ENCODE assay signal across 20 cellular contexts in the genomic region with DNA sequence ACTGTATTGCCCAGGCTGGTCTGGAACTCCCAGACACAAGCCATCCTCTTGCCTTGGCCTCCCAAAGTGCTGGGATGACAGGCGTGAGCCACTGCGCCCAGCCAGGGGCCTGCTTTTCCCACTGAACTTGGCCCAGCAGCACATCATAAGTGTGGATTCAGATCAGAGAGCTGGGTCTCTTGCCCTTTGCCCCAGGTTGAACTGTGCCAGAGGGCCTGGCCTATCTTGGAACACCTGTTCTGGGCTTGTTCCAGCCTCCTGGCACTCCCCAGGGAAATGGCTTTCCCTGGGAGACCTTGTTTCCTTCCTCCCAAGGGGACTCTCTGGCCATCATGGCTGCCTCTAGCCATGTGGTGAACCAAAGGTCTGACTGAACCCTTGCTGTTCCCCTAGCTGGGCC. TPM values are rescaled to one million over a fixed set of nuclear protein-coding genes. Genes with fewer than 3 reads are reported as not detected.
"Had no signal": no experiment of that assay in that cellular context is flagged by ENCODE, and none has a peak within 500 bp of the region (broad histone marks: within the 10 kb centered on the region; RNA-seq: fewer than 3 reads in every experiment).

No MANE protein-coding gene starts in this region.

- H3K27ac ChIP-seq: KMS-11 had no signal

- DNase-seq: activated CD4-positive, alpha-beta T cell treated with anti-CD3 and anti-CD28 coated beads for 48 hours; activated CD4-positive, alpha-beta T cell treated with anti-CD3 and anti-CD28 coated beads, Interleukin-2, amount 50 U/mL, for 4 hours; activated CD4-positive, CD25-positive, alpha-beta regulatory T cell treated with anti-CD3 and anti-CD28 coated beads, Interleukin-2, amount 50 U/mL, for 72 hours; activated CD8-positive, alpha-beta memory T cell treated with anti-CD3 and anti-CD28 coated beads, Interleukin-2, amount 50 U/mL, for 48 hours; activated CD8-positive, alpha-beta T cell treated with anti-CD3 and anti-CD28 coated beads, Interleukin-2, amount 10 ng/mL, durations not matched to agents 7 days and 5 days; activated T-cell treated with anti-CD3 and anti-CD28 coated beads, Interleukin-2, amount 50 U/mL, for 1 hour; aorta; MV-4-11; NCI-H1105; NCI-H1436; NCI-H1694 treated with DMSO at 0.1 percent for 48 hours; NCI-H2029 treated with DMSO at 0.1 percent for 48 hours; NCI-H345; NCI-H510A; NCI-H526 treated with DMSO at 0.1 percent for 48 hours; SHP77 treated with DMSO at 0.1 percent for 48 hours had no signal

- ATAC-seq: activated CD8-positive, alpha-beta T cell treated with anti-CD3 and anti-CD28 coated beads, Interleukin-2, amount 10 ng/mL, durations not matched to agents 7 days and 5 days; WTC11 had no signal

RNA-seq across cellular contexts. Expression of a gene that starts 28.8 kb away (rescaled TPM):
- total RNA-seq: SK-MEL-5 had no signal

RNA-seq across cellular contexts. Expression of a gene that starts 32.5 kb away (rescaled TPM):
- total RNA-seq: MCF 10A, SK-MEL-5 had no signal
